ENCODE assay signal across 12 cellular contexts in genomic region chr2:29013046-29013780, GRCh38. TPM values are rescaled to one million over a fixed set of nuclear protein-coding genes. Genes with fewer than 3 reads are reported as not detected.
A peak's percentile ranks its signal among the peaks of the same experiment; 100 is the strongest.
DNase-seq lines count a peak whose midpoint lies in the region; ATAC-seq, FAIRE-seq and TF ChIP-seq lines count a peak whose summit lies in the region.
"Had no signal": no experiment of that assay in that cellular context is flagged by ENCODE, and none has a peak within 500 bp of the region (broad histone marks: within the 10 kb centered on the region; RNA-seq: fewer than 3 reads in every experiment).

No MANE protein-coding gene starts in this region.

- 89 to 93% (median 92%) methylated on average over 11 of the region's 11 CpGs for WGBS in ovary, 3 donors

- TF ChIP-seq POLR2A in ovary (IDR thresholded peaks at IDR 0.05), result no peak

- H3K4me1 Mint-ChIP-seq in activated naive CD8-positive, alpha-beta T cell treated with anti-CD3 and anti-CD28 coated beads, Interleukin-2, amount 10 ng/mL, durations not matched to agents 7 days and 5 days, result peaks cover 76% of the 10 kb centered on the region

- FAIRE-seq in islet of Langerhans (lab: Jason Lieb, UNC), result peak; percentile 95

- DNase-seq in DMS53 (lab: John Stamatoyannopoulos, UW), result peak; percentile 12
- DNase-seq in DMS53 treated with DMSO at 0.1 percent for 48 hours (lab: John Stamatoyannopoulos, UW; ENCODE audit: unreplicated experiment), result no peak
- no peak for DNase-seq in activated naive CD8-positive, alpha-beta T cell treated with anti-CD3 and anti-CD28 coated beads, Interleukin-2, amount 10 ng/mL, durations not matched to agents 7 days and 5 days
- DNase-seq in ovary, result no peak
- DNase-seq in stimulated activated CD4-positive, alpha-beta T cell treated with anti-CD3 and anti-CD28 coated beads, Interleukin-2, amount 100 ng/mL, for 48 hours, result no peak
- DNase-seq: activated CD4-positive, CD25-positive, alpha-beta regulatory T cell; NCI-H1105; sigmoid colon had no signal

- H3K4me3 ChIP-seq in ovary, result no peak overlapping the region
- H3K4me3 ChIP-seq: sigmoid colon had no signal

- no peaks in the 10 kb centered on the region for H3K27me3 Mint-ChIP-seq in activated naive CD8-positive, alpha-beta T cell treated with anti-CD3 and anti-CD28 coated beads, Interleukin-2, amount 10 ng/mL, durations not matched to agents 7 days and 5 days

- H3K4me3 Mint-ChIP-seq in activated naive CD8-positive, alpha-beta T cell treated with anti-CD3 and anti-CD28 coated beads, Interleukin-2, amount 10 ng/mL, durations not matched to agents 7 days and 5 days, result peak overlapping the region; percentile 89

- H3K27me3 ChIP-seq in ovary, result no peaks in the 10 kb centered on the region
- H3K27me3 ChIP-seq: sigmoid colon had no signal

- H3K36me3 Mint-ChIP-seq in activated naive CD8-positive, alpha-beta T cell treated with anti-CD3 and anti-CD28 coated beads, Interleukin-2, amount 10 ng/mL, durations not matched to agents 7 days and 5 days, result peaks cover 3% of the 10 kb centered on the region

- no peaks in the 10 kb centered on the region for H3K36me3 ChIP-seq in ovary
- H3K36me3 ChIP-seq: sigmoid colon had no signal

- POLR2A ChIA-PET in activated naive CD8-positive, alpha-beta T cell treated with anti-CD3 and anti-CD28 coated beads, Interleukin-2, amount 10 ng/mL, durations not matched to agents 7 days and 5 days (lab: Charles Lee), result interaction anchor here (0.7 to 4.7 kb wide), 6 partner anchors 13 to 143 kb away, joined by 3 to 51 read pairs (median 5); partner anchors contain the start of genes CLIP4 and TRMT61B

- H3K4me1 ChIP-seq in ovary (ENCODE audit: insufficient read depth), result peaks cover 35% of the 10 kb centered on the region

- peak overlapping the region; percentile 99 for H3K27ac Mint-ChIP-seq in activated naive CD8-positive, alpha-beta T cell treated with anti-CD3 and anti-CD28 coated beads, Interleukin-2, amount 10 ng/mL, durations not matched to agents 7 days and 5 days

- no peak for TF ChIP-seq EP300 in Ishikawa (IDR thresholded peaks at IDR 0.05; ENCODE audit: borderline replicate concordance)
- no peak for TF ChIP-seq EP300 in ovary (IDR thresholded peaks at IDR 0.05)

- peak; percentile 45; the same call in 1 of the 2 replicates for TF ChIP-seq RAD21 in Ishikawa (IDR thresholded peaks at IDR 0.05; ENCODE audit: low read depth)

- ATAC-seq in activated naive CD8-positive, alpha-beta T cell treated with anti-CD3 and anti-CD28 coated beads, Interleukin-2, amount 10 ng/mL, durations not matched to agents 7 days and 5 days (ENCODE audit: low read depth), result no peak
- no peak for ATAC-seq in HG02623 (IDR thresholded peaks at IDR 0.05; ENCODE audit: unreplicated experiment)
- ATAC-seq: HCT116 had no signal

- no peak for TF ChIP-seq CTCF in ovary (IDR thresholded peaks at IDR 0.05)

- intact Hi-C loops in ovary (cut with DNase I), result no loop called here

- H3K27ac ChIP-seq in ovary, result peak overlapping the region in 1 of 2 donors; percentile 27
- H3K27ac ChIP-seq: sigmoid colon had no signal

- H3K9me3 Mint-ChIP-seq in activated naive CD8-positive, alpha-beta T cell treated with anti-CD3 and anti-CD28 coated beads, Interleukin-2, amount 10 ng/mL, durations not matched to agents 7 days and 5 days, result no peaks in the 10 kb centered on the region

- H3K9me3 ChIP-seq in ovary, result no peaks in the 10 kb centered on the region
- H3K9me3 ChIP-seq: sigmoid colon had no signal

TF ChIP-seq in Ishikawa, 13 proteins besides CTCF, POLR2A, EP300 and RAD21:
- TF ChIP-seq TEAD4 (IDR thresholded peaks at IDR 0.05), result no peak
- no peak for TF ChIP-seq USF1 (IDR thresholded peaks at IDR 0.05)
- TF ChIP-seq REST (IDR thresholded peaks at IDR 0.05; ENCODE audit: low read depth), result no peak
- no peak for TF ChIP-seq MAX (IDR thresholded peaks at IDR 0.05)
- TF ChIP-seq ZBTB7A (IDR thresholded peaks at IDR 0.05; ENCODE audit: low read depth), result no peak
- no peak for TF ChIP-seq TCF12 (IDR thresholded peaks at IDR 0.05; ENCODE audit: low read depth)
- TF ChIP-seq YY1 (IDR thresholded peaks at IDR 0.05; ENCODE audit: low read depth), result no peak
- no peak for TF ChIP-seq CEBPB (IDR thresholded peaks at IDR 0.05)
- no peak for TF ChIP-seq EGR1 (IDR thresholded peaks at IDR 0.05)
- TF ChIP-seq CREB1 (IDR thresholded peaks at IDR 0.05; ENCODE audit: low read depth), result no peak
- TF ChIP-seq NFIC (IDR thresholded peaks at IDR 0.05), result no peak
- TF ChIP-seq FOXM1 (IDR thresholded peaks at IDR 0.05; ENCODE audit: borderline replicate concordance, low read depth), result no peak
- no peak for TF ChIP-seq TAF1 (IDR thresholded peaks at IDR 0.05; ENCODE audit: low read depth)

RNA-seq across cellular contexts. Expression of gene TOGARAM2, which starts 32.1 kb away (rescaled TPM):
- total RNA-seq in activated naive CD8-positive, alpha-beta T cell treated with anti-CD3 and anti-CD28 coated beads, Interleukin-2, amount 10 ng/mL, durations not matched to agents 7 days and 5 days, result 1 to 10 TPM; 5.2 to 5.3 TPM
- total RNA-seq in ovary, result 10 to 100 TPM in 1 of 7 donors, 1 to 10 TPM in 5, under 1 TPM in 1; 0.95 to 21.1 (median 1.8) TPM
- under 1 TPM; 0.33 to 0.58 TPM for polyA plus RNA-seq in ovary
